8 cellular contexts compared by ENCODE assay signal in genomic region chr5:32312682-32313523, GRCh38. TPM values are rescaled to one million over a fixed set of nuclear protein-coding genes. Genes with fewer than 3 reads are reported as not detected.
DNase-seq lines count a peak whose midpoint lies in the region; ATAC-seq lines count a peak whose summit lies in the region.

TSS of gene MTMR12 (minus strand) at chr5:32312939. CDS start at chr5:32312838, 101 bp downstream.

- peak within 1 kb of the TSS; percentile 71 for H3K9ac ChIP-seq in rectal smooth muscle tissue (ENCODE audit: low read length)

- H3K4me1 ChIP-seq in rectal smooth muscle tissue (ENCODE audit: control insufficient read depth, insufficient read depth, low read length) = peaks cover 5% of the 10 kb centered on the region
- H3K4me1 ChIP-seq in aorta (ENCODE audit: control insufficient read depth in 1 of 2, insufficient read depth in 2 of 2, low read length in 2 of 2) = no peaks in the 10 kb centered on the region

- peak; percentile 100 for DNase-seq in NCI-H2081 (lab: John Stamatoyannopoulos, UW)
- peak; percentile 100 for DNase-seq in T1000 (lab: John Stamatoyannopoulos, UW)
- DNase-seq in astrocyte of the hippocampus (ENCODE audit: low read depth, low spot score) = peak; percentile 100
- peak; percentile 99 for DNase-seq in hepatic stellate cell (ENCODE audit: low spot score)
- DNase-seq in aorta = peak; percentile 100

- no peaks in the 10 kb centered on the region for H3K36me3 ChIP-seq in rectal smooth muscle tissue (ENCODE audit: control insufficient read depth, insufficient read depth, low read length)
- no peaks in the 10 kb centered on the region for H3K36me3 ChIP-seq in aorta (ENCODE audit: control insufficient read depth in 1 of 2, insufficient read depth in 2 of 2, low read length in 1 of 2)

- H3K9me3 ChIP-seq in aorta (ENCODE audit: control insufficient read depth, low read length) = no peaks in the 10 kb centered on the region

- H3K27me3 ChIP-seq in rectal smooth muscle tissue (ENCODE audit: control insufficient read depth, insufficient read depth, low read length) (no peaks in the 10 kb centered on the region), aorta (ENCODE audit: control insufficient read depth in 1 of 2, insufficient read depth in 2 of 2, low read length in 1 of 2) (no peaks in the 10 kb centered on the region)

- intact Hi-C loops in aorta (cut with DNase I) = loop anchor here (5.0 kb wide), 2 partner anchors 81 to 141 kb away; partner anchors contain the start of gene GOLPH3 (in 1 of the 2)

- 0 to 1% methylated on average over 64 to 79 of the region's 79 CpGs for WGBS in aorta, 2 donors

- ATAC-seq in GM18508 (IDR thresholded peaks at IDR 0.05; ENCODE audit: insufficient read depth, unreplicated experiment) (peak; percentile 96), HG03025 (IDR thresholded peaks at IDR 0.05; ENCODE audit: low FRiP score, unreplicated experiment) (peak; percentile 94), aorta (ENCODE audit: low FRiP score) (peak; percentile 100)

- H3K27ac ChIP-seq in rectal smooth muscle tissue (ENCODE audit: low read depth, low read length) = peak within 1 kb of the TSS; percentile 98
- peak within 1 kb of the TSS; percentile 92 to 97 for H3K27ac ChIP-seq in aorta (ENCODE audit: low read depth in 1 of 2, low read length in 2 of 2)

- H3K4me3 ChIP-seq in rectal smooth muscle tissue (ENCODE audit: low read length) (peak within 1 kb of the TSS; percentile 76), aorta (ENCODE audit: low read length in 2 of 2) (peak within 1 kb of the TSS; percentile 81 to 97)

RNA-seq across cellular contexts. Expression of gene MTMR12, which starts in this region (rescaled TPM):
- 10 to 100 TPM; 36.9 to 37.8 TPM for total RNA-seq in aorta
- 10 to 100 TPM in 1 of 2 donors, 1 to 10 TPM in 1; 8.8 to 10.9 TPM for polyA plus RNA-seq in aorta

Comparison
In these comparisons a context has a peak if more than half of its experiments do, and no peak if none do; other contexts are left out.
1. Peak in every context shown above with its lines: DNase-seq, ATAC-seq, H3K4me3 ChIP-seq and H3K27ac ChIP-seq.